9 cellular contexts compared by ENCODE assay signal in genomic region chr17:47897561-47897960, GRCh38. TPM values are rescaled to one million over a fixed set of nuclear protein-coding genes. Genes with fewer than 3 reads are reported as not detected.
A peak's percentile ranks its signal among the peaks of the same experiment; 100 is the strongest.
DNase-seq lines count a peak whose midpoint lies in the region; ATAC-seq and TF ChIP-seq lines count a peak whose summit lies in the region.
"Had no signal": no experiment of that assay in that cellular context is flagged by ENCODE, and none has a peak within 500 bp of the region (broad histone marks: within the 10 kb centered on the region; RNA-seq: fewer than 3 reads in every experiment).

No MANE protein-coding gene starts in this region.

- H3K4me1 Mint-ChIP-seq in mesothelial cell of epicardium, result peaks cover 27% of the 10 kb centered on the region

- H3K27ac Mint-ChIP-seq in mesothelial cell of epicardium, result peak overlapping the region; percentile 98

- H3K4me3 ChIP-seq in right atrium auricular region (peak overlapping the region in 1 of 2 donors; percentile 69), breast epithelium (peak overlapping the region; percentile 56 to 99 (median 76))

- H3K27me3 ChIP-seq in right atrium auricular region, result no peaks in the 10 kb centered on the region
- H3K27me3 ChIP-seq in breast epithelium, result no peaks in the 10 kb centered on the region

- no peak for TF ChIP-seq POLR2A in breast epithelium (IDR thresholded peaks at IDR 0.05)

- no peaks in the 10 kb centered on the region for H3K9me3 ChIP-seq in right atrium auricular region
- no peaks in the 10 kb centered on the region for H3K9me3 ChIP-seq in breast epithelium

- DNase-seq in right atrium auricular region (ENCODE audit: low spot score), result no peak
- DNase-seq in Right ventricle myocardium superior, result no peak
- DNase-seq in breast epithelium (ENCODE audit: low spot score in 2 of 2), result no peak
- no peak for DNase-seq in mesothelial cell of epicardium (ENCODE audit: low spot score in 2 of 2, unreplicated experiment in 2 of 2)
- no peak for DNase-seq in activated effector memory CD4-positive, alpha-beta T cell treated with Interleukin-2 at 50 U/mL for 16 hours
- no peak for DNase-seq in activated CD4-positive, CD25-positive, alpha-beta regulatory T cell treated with anti-CD3 and anti-CD28 coated beads, Interleukin-2, amount 50 U/mL, for 72 hours
- no peak for DNase-seq in NCI-H2171 (lab: John Stamatoyannopoulos, UW)
- DNase-seq: NCI-H524 had no signal

- H3K9me3 Mint-ChIP-seq in mesothelial cell of epicardium, result no peaks in the 10 kb centered on the region

- TF ChIP-seq CTCF in right atrium auricular region (IDR thresholded peaks at IDR 0.05), result no peak
- no peak for TF ChIP-seq CTCF in breast epithelium (IDR thresholded peaks at IDR 0.05)
- TF ChIP-seq CTCF in mesothelial cell of epicardium (IDR thresholded peaks at IDR 0.05; ENCODE audit: unreplicated experiment), result no peak

- H3K36me3 Mint-ChIP-seq in mesothelial cell of epicardium, result peaks cover 3% of the 10 kb centered on the region

- H3K4me1 ChIP-seq in right atrium auricular region (peaks cover 0 to 64% of the 10 kb centered on the region in 2 donors), breast epithelium (peaks cover 5 to 31% of the 10 kb centered on the region in 2 donors)

- intact Hi-C loops in Right ventricle myocardium superior (cut with DNase I), result loop anchor here (5.0 kb wide), 1 partner anchor 50 kb away; no protein-coding TSS in a partner anchor
- intact Hi-C loops in breast epithelium (cut with DNase I; ENCODE audit: low total_unique reads), result no loop called here

- H3K36me3 ChIP-seq in right atrium auricular region (no peaks in the 10 kb centered on the region), breast epithelium (no peaks in the 10 kb centered on the region)

- peak overlapping the region; percentile 96 for H3K4me3 Mint-ChIP-seq in mesothelial cell of epicardium

- H3K27me3 Mint-ChIP-seq in mesothelial cell of epicardium (ENCODE audit: low read depth), result peaks cover 3% of the 10 kb centered on the region

- H3K27ac ChIP-seq in right atrium auricular region (peak overlapping the region; percentile 99 to 100), breast epithelium (peak overlapping the region; percentile 100)

- ATAC-seq in Right ventricle myocardium superior (ENCODE audit: poor library complexity) (no peak), HG02970 (IDR thresholded peaks at IDR 0.05; ENCODE audit: low FRiP score, unreplicated experiment) (no peak)

RNA-seq across cellular contexts. Expression of gene SP2, which starts 1.5 kb away (rescaled TPM):
- 10 to 100 TPM; 11.7 to 12.8 TPM for total RNA-seq in right atrium auricular region
- 12.4 TPM for total RNA-seq in Right ventricle myocardium superior
- total RNA-seq in breast epithelium, result 1 to 10 TPM; 4.6 to 9.8 (median 5.6) TPM
- total RNA-seq in mesothelial cell of epicardium, result 17.0 to 18.0 TPM (median 17.0 TPM) in 3 replicates

RNA-seq across cellular contexts. Expression of gene PNPO, which starts 43.8 kb away (rescaled TPM):
- total RNA-seq in right atrium auricular region, result 10 to 100 TPM; 28.4 to 35.4 TPM
- total RNA-seq in Right ventricle myocardium superior, result 28.2 TPM
- 10 to 100 TPM; 28.3 to 61.2 (median 34.7) TPM for total RNA-seq in breast epithelium
- 7.4 to 10.4 TPM (median 8.3 TPM) in 3 replicates for total RNA-seq in mesothelial cell of epicardium

RNA-seq across cellular contexts. Expression of gene SP6, which starts 46.6 kb away (rescaled TPM):
- total RNA-seq in right atrium auricular region (1 to 10 TPM in 1 of 2 donors, not detected in 1; 2.7 TPM), Right ventricle myocardium superior (0.08 TPM), breast epithelium (1 to 10 TPM in 2 of 3 donors, under 1 TPM in 1; 0.48 to 5.3 (median 3.6) TPM), mesothelial cell of epicardium (15.9 to 17.6 TPM (median 16.0 TPM) in 3 replicates)

RNA-seq across cellular contexts. Expression of gene SCRN2, which starts 56.5 kb away (rescaled TPM):
- total RNA-seq in right atrium auricular region, result 10 to 100 TPM; 28.5 to 37.1 TPM
- 24.2 TPM for total RNA-seq in Right ventricle myocardium superior
- total RNA-seq in breast epithelium, result 100 to 1,000 TPM in 1 of 3 donors, 10 to 100 TPM in 2; 49.2 to 108 (median 54.9) TPM
- 49.7 to 50.7 TPM (median 50.7 TPM) in 3 replicates for total RNA-seq in mesothelial cell of epicardium
